ENCODE assay signal across 13 cellular contexts in the genomic region with DNA sequence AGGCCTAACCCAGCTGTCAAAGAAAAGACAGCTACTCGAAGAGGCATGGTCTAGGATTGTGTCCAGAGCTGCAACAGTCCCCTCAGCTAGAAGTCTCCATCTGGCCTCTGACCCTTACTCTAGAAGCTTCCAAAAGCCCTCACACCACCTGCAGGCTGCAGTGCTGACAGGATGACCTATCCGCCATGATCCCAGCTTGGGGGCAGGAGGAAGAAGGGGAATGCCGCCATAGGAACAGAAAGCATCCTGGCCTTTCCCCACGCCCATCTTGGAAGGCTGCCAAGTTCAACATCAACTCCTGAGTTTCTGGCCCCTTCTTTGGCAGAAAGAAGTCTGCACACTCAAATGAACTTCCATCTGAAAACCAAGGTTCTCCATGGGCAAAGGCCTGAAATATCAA. TPM values are rescaled to one million over a fixed set of nuclear protein-coding genes. Genes with fewer than 3 reads are reported as not detected.
A peak's percentile ranks its signal among the peaks of the same experiment; 100 is the strongest.
DNase-seq lines count a peak whose midpoint lies in the region; ATAC-seq, FAIRE-seq and TF ChIP-seq lines count a peak whose summit lies in the region.
"Had no signal": no experiment of that assay in that cellular context is flagged by ENCODE, and none has a peak within 500 bp of the region (broad histone marks: within the 10 kb centered on the region; RNA-seq: fewer than 3 reads in every experiment).

No MANE protein-coding gene starts in this region.

- FAIRE-seq in RCC 7860 (lab: Jason Lieb, UNC): no peak
- FAIRE-seq: endometrium had no signal

- intact Hi-C loops in natural killer cell (cut with micrococcal nuclease): no loop called here

- H3K4me3 Mint-ChIP-seq in natural killer cell treated with Interleukin-12 subunit alpha and Interleukin-12 subunit beta and Interleukin-15 and Interleukin-18, amount 100 ng/mL, for 72 hours: no peak overlapping the region
- H3K4me3 Mint-ChIP-seq in natural killer cell: no peak overlapping the region
- H3K4me3 Mint-ChIP-seq: CD4-positive, CD25-positive, alpha-beta regulatory T cell had no signal

- DNase-seq in natural killer cell treated with Interleukin-12 subunit alpha and Interleukin-12 subunit beta and Interleukin-15 and Interleukin-18, amount 100 ng/mL, for 72 hours (ENCODE audit: low spot score): peak; percentile 10
- DNase-seq in natural killer cell (no peak), RCC 7860 (ENCODE audit: low spot score) (peak; percentile 7), glomerular endothelial cell (ENCODE audit: extremely low read depth, low read depth, low spot score) (peak; percentile 52)
- DNase-seq: CD4-positive, CD25-positive, alpha-beta regulatory T cell; kidney glomerular epithelial cell had no signal

- no peaks in the 10 kb centered on the region for H3K27me3 Mint-ChIP-seq in natural killer cell treated with Interleukin-12 subunit alpha and Interleukin-12 subunit beta and Interleukin-15 and Interleukin-18, amount 100 ng/mL, for 72 hours
- no peaks in the 10 kb centered on the region for H3K27me3 Mint-ChIP-seq in natural killer cell (ENCODE audit: low read depth in 2 of 2)

- ATAC-seq in natural killer cell treated with Interleukin-12 subunit alpha and Interleukin-12 subunit beta and Interleukin-15 and Interleukin-18, amount 100 ng/mL, for 72 hours: no peak
- ATAC-seq in natural killer cell (no peak), GM18861 (IDR thresholded peaks at IDR 0.05; ENCODE audit: unreplicated experiment) (no peak), HG03571 (IDR thresholded peaks at IDR 0.05; ENCODE audit: unreplicated experiment) (no peak), GM21390 (IDR thresholded peaks at IDR 0.05; ENCODE audit: unreplicated experiment) (no peak), HG03108 (IDR thresholded peaks at IDR 0.05; ENCODE audit: unreplicated experiment) (no peak)

- no peak for TF ChIP-seq CTCF in natural killer cell (IDR thresholded peaks at IDR 0.05)

- H3K36me3 Mint-ChIP-seq in natural killer cell treated with Interleukin-12 subunit alpha and Interleukin-12 subunit beta and Interleukin-15 and Interleukin-18, amount 100 ng/mL, for 72 hours: no peaks in the 10 kb centered on the region
- H3K36me3 Mint-ChIP-seq in natural killer cell: no peaks in the 10 kb centered on the region
- H3K36me3 Mint-ChIP-seq: CD4-positive, CD25-positive, alpha-beta regulatory T cell had no signal

- no peaks in the 10 kb centered on the region for H3K9me3 Mint-ChIP-seq in natural killer cell treated with Interleukin-12 subunit alpha and Interleukin-12 subunit beta and Interleukin-15 and Interleukin-18, amount 100 ng/mL, for 72 hours
- no peaks in the 10 kb centered on the region for H3K9me3 Mint-ChIP-seq in natural killer cell
- H3K9me3 Mint-ChIP-seq: activated T-helper 2 cell treated with anti-CD3 and anti-CD28 coated beads, Interferon-gamma antibody, Interleukin-2, Interleukin-4, amounts not matched to agents 10 μg/mL and 5 μg/mL and 100 μg/mL, durations not matched to agents 14 hours and 24 hours and 36 hours had no signal

- no peak overlapping the region for H3K27ac Mint-ChIP-seq in natural killer cell treated with Interleukin-12 subunit alpha and Interleukin-12 subunit beta and Interleukin-15 and Interleukin-18, amount 100 ng/mL, for 72 hours
- H3K27ac Mint-ChIP-seq in natural killer cell: no peak overlapping the region
- H3K27ac Mint-ChIP-seq: activated T-helper 2 cell treated with anti-CD3 and anti-CD28 coated beads, Interferon-gamma antibody, Interleukin-2, Interleukin-4, amounts not matched to agents 10 μg/mL and 5 μg/mL and 100 μg/mL, durations not matched to agents 14 hours and 24 hours and 36 hours; CD4-positive, CD25-positive, alpha-beta regulatory T cell had no signal

- no peaks in the 10 kb centered on the region for H3K4me1 Mint-ChIP-seq in natural killer cell treated with Interleukin-12 subunit alpha and Interleukin-12 subunit beta and Interleukin-15 and Interleukin-18, amount 100 ng/mL, for 72 hours (ENCODE audit: low read depth in 2 of 2)
- H3K4me1 Mint-ChIP-seq in natural killer cell: no peaks in the 10 kb centered on the region

RNA-seq across cellular contexts. Expression of a gene that starts 3.1 kb away (rescaled TPM):
- not detected for total RNA-seq in natural killer cell treated with Interleukin-12 subunit alpha and Interleukin-12 subunit beta and Interleukin-15 and Interleukin-18, amount 100 ng/mL, for 72 hours
- not detected for total RNA-seq in natural killer cell
- total RNA-seq in glomerular endothelial cell: not detected in 2 replicates
- total RNA-seq: activated T-helper 2 cell treated with anti-CD3 and anti-CD28 coated beads, Interferon-gamma antibody, Interleukin-2, Interleukin-4, amounts not matched to agents 10 μg/mL and 5 μg/mL and 100 μg/mL, durations not matched to agents 14 hours and 24 hours and 36 hours; CD4-positive, CD25-positive, alpha-beta regulatory T cell; right cardiac atrium had no signal

RNA-seq across cellular contexts. Expression of a gene that starts 11.8 kb away (rescaled TPM):
- not detected for total RNA-seq in natural killer cell treated with Interleukin-12 subunit alpha and Interleukin-12 subunit beta and Interleukin-15 and Interleukin-18, amount 100 ng/mL, for 72 hours
- total RNA-seq in natural killer cell (not detected), glomerular endothelial cell (not detected in 2 replicates)
- total RNA-seq: activated T-helper 2 cell treated with anti-CD3 and anti-CD28 coated beads, Interferon-gamma antibody, Interleukin-2, Interleukin-4, amounts not matched to agents 10 μg/mL and 5 μg/mL and 100 μg/mL, durations not matched to agents 14 hours and 24 hours and 36 hours; CD4-positive, CD25-positive, alpha-beta regulatory T cell; right cardiac atrium had no signal

RNA-seq across cellular contexts. Expression of a gene that starts 12.6 kb away (rescaled TPM):
- not detected for total RNA-seq in natural killer cell treated with Interleukin-12 subunit alpha and Interleukin-12 subunit beta and Interleukin-15 and Interleukin-18, amount 100 ng/mL, for 72 hours
- total RNA-seq in natural killer cell (not detected), glomerular endothelial cell (not detected in 2 replicates)
- total RNA-seq: activated T-helper 2 cell treated with anti-CD3 and anti-CD28 coated beads, Interferon-gamma antibody, Interleukin-2, Interleukin-4, amounts not matched to agents 10 μg/mL and 5 μg/mL and 100 μg/mL, durations not matched to agents 14 hours and 24 hours and 36 hours; CD4-positive, CD25-positive, alpha-beta regulatory T cell; right cardiac atrium had no signal

RNA-seq across cellular contexts. Expression of a gene that starts 25.6 kb away (rescaled TPM):
- not detected for total RNA-seq in natural killer cell treated with Interleukin-12 subunit alpha and Interleukin-12 subunit beta and Interleukin-15 and Interleukin-18, amount 100 ng/mL, for 72 hours
- total RNA-seq in natural killer cell: not detected
- total RNA-seq in glomerular endothelial cell: not detected in 2 replicates
- total RNA-seq: activated T-helper 2 cell treated with anti-CD3 and anti-CD28 coated beads, Interferon-gamma antibody, Interleukin-2, Interleukin-4, amounts not matched to agents 10 μg/mL and 5 μg/mL and 100 μg/mL, durations not matched to agents 14 hours and 24 hours and 36 hours; CD4-positive, CD25-positive, alpha-beta regulatory T cell; right cardiac atrium had no signal

RNA-seq across cellular contexts. Expression of a gene that starts 25.9 kb away (rescaled TPM):
- not detected for total RNA-seq in natural killer cell treated with Interleukin-12 subunit alpha and Interleukin-12 subunit beta and Interleukin-15 and Interleukin-18, amount 100 ng/mL, for 72 hours
- not detected for total RNA-seq in natural killer cell
- total RNA-seq in glomerular endothelial cell: 3.4 and 11.4 TPM in 2 replicates
- total RNA-seq: activated T-helper 2 cell treated with anti-CD3 and anti-CD28 coated beads, Interferon-gamma antibody, Interleukin-2, Interleukin-4, amounts not matched to agents 10 μg/mL and 5 μg/mL and 100 μg/mL, durations not matched to agents 14 hours and 24 hours and 36 hours; CD4-positive, CD25-positive, alpha-beta regulatory T cell had no signal
